In the genomic region with DNA sequence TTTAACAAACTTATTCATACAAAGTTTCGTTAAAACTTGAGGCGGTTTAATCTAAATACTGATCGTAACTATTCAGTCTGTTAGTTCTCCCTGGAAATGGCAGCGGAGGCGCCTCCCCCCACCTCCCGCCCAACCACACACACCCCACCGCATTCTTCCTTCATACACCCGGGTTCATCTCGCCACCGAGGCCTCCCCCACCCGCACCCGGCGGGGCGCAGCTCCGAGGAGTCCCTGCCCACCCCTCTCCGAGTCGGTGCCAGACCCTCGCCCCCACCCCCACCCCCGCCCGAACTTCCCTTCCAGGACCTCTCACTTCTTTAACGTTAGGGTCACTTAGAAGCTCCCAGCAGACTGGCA, we compare ENCODE assay signal across 8 cellular contexts. TPM values are rescaled to one million over a fixed set of nuclear protein-coding genes. Genes with fewer than 3 reads are reported as not detected.
A peak's percentile ranks its signal among the peaks of the same experiment; 100 is the strongest.
DNase-seq lines count a peak whose midpoint lies in the region; ATAC-seq, FAIRE-seq and TF ChIP-seq lines count a peak whose summit lies in the region.

No MANE protein-coding gene starts in this region.

- peak overlapping the region; percentile 67 for H2BK15ac ChIP-seq in mesenchymal stem cell (ENCODE audit: low read depth, poor library complexity, severe bottlenecking)

- ATAC-seq in Right ventricle myocardium inferior (no peak), GM18870 (IDR thresholded peaks at IDR 0.05; ENCODE audit: unreplicated experiment) (no peak)

- no peak for TF ChIP-seq CTCF in OCI-LY7 (conservative IDR thresholded peaks at IDR 0.05; ENCODE audit: low read length)

- H3K23ac ChIP-seq in mesenchymal stem cell (ENCODE audit: low read length in 2 of 2): no peak overlapping the region

- intact Hi-C loops in Right ventricle myocardium inferior (cut with DNase I): loop anchor here (2.0 to 10.0 kb wide), 4 partner anchors 43 to 211 kb away; no protein-coding TSS in a partner anchor
- intact Hi-C loops in cardiac septum (cut with DNase I): no loop called here
- intact Hi-C loops in OCI-LY7 (cut with micrococcal nuclease; ENCODE audit: unreplicated experiment): loop anchor here (2.0 to 10.0 kb wide), 4 partner anchors 329 to 1279 kb away; a partner anchor contains a TSS

- peak overlapping the region; percentile 14 to 92 for H3K18ac ChIP-seq in mesenchymal stem cell (ENCODE audit: low read depth in 1 of 2, low read length in 2 of 2)

- H2BK120ac ChIP-seq in mesenchymal stem cell (ENCODE audit: low read depth, low read length): peak overlapping the region; percentile 92

- no TSS peak for BruUV-seq in OCI-LY7 (replicated peaks; lab: Mats Ljungman, UMichigan)

- CTCF ChIA-PET in OCI-LY7 (lab: Charles Lee; ENCODE audit: unreplicated experiment): no interaction called here

- H4K91ac ChIP-seq in mesenchymal stem cell (ENCODE audit: low read length): peak overlapping the region; percentile 91

- H3K9me3 ChIP-seq in OCI-LY7 (ENCODE audit: low read length): no peaks in the 10 kb centered on the region
- H3K9me3 ChIP-seq in mesenchymal stem cell (ENCODE audit: control insufficient read depth, low read length): no peaks in the 10 kb centered on the region

- peaks cover 50% of the 10 kb centered on the region for H3K79me2 ChIP-seq in OCI-LY7 (ENCODE audit: insufficient read depth, low read depth, low read length)

- H3K27me3 ChIP-seq in mesenchymal stem cell (ENCODE audit: control insufficient read depth in 1 of 2, insufficient read depth in 1 of 2, low read length in 2 of 2): no peaks in the 10 kb centered on the region

- H3K4me1 ChIP-seq in OCI-LY7 (ENCODE audit: insufficient read depth, low read length, poor library complexity, severe bottlenecking) (peaks cover 45% of the 10 kb centered on the region), mesenchymal stem cell (ENCODE audit: control insufficient read depth, insufficient read depth, low read depth, low read length) (peaks cover 18% of the 10 kb centered on the region)

- peak overlapping the region in 1 of 2 experiments; percentile 84 for H2BK12ac ChIP-seq in mesenchymal stem cell (ENCODE audit: low read length in 2 of 2)

- peak overlapping the region in 1 of 2 experiments; percentile 93 for H3K14ac ChIP-seq in mesenchymal stem cell (ENCODE audit: low read length in 2 of 2)

- H4K20me1 ChIP-seq in OCI-LY7 (ENCODE audit: insufficient read depth, low read length): peaks cover 14% of the 10 kb centered on the region; the same call in 1 of the 2 replicates

- no peak for FAIRE-seq in urothelium cell line (lab: Jason Lieb, UNC)
- no peak for FAIRE-seq in GM19239 (lab: Jason Lieb, UNC)

- POLR2A ChIA-PET in OCI-LY7 (lab: Charles Lee): interaction anchor here (0.7 kb wide), 1 partner anchor 607 kb away, joined by 3 read pairs; no protein-coding TSS in a partner anchor

- DNase-seq in Right ventricle myocardium inferior (ENCODE audit: missing footprints) (peak; percentile 74), cardiac septum (ENCODE audit: low spot score) (no peak), OCI-LY7 (ENCODE audit: low spot score) (peak; percentile 37), dermis blood vessel endothelial cell (peak; percentile 30), mesenchymal stem cell (peak; percentile 64), urothelium cell line (ENCODE audit: low spot score) (peak; percentile 20), GM19239 (ENCODE audit: insufficient read length, low spot score) (no peak)

- H3K9ac ChIP-seq in mesenchymal stem cell (ENCODE audit: low read length): peak overlapping the region; percentile 95

- no peaks in the 10 kb centered on the region; the same call in 1 of the 2 replicates for H3K36me3 ChIP-seq in OCI-LY7 (ENCODE audit: insufficient read depth, low read length)
- H3K36me3 ChIP-seq in mesenchymal stem cell (ENCODE audit: control insufficient read depth in 1 of 2, insufficient read depth in 2 of 2, low read depth in 1 of 2, low read length in 2 of 2): no peaks in the 10 kb centered on the region

- H3K27ac ChIP-seq in OCI-LY7 (ENCODE audit: low read depth, low read length, poor library complexity, severe bottlenecking) (peak overlapping the region; percentile 86), mesenchymal stem cell (ENCODE audit: low read length, poor library complexity, severe bottlenecking) (peak overlapping the region; percentile 94)

- H2AFZ ChIP-seq in OCI-LY7 (ENCODE audit: low read length) (no peak overlapping the region), mesenchymal stem cell (ENCODE audit: low read depth, low read length) (peak overlapping the region; percentile 39)

- under 1% methylated on average over 20 of the region's 21 CpGs for WGBS in mesenchymal stem cell

- H3K4me3 ChIP-seq in OCI-LY7 (ENCODE audit: low read depth, low read length, poor library complexity, severe bottlenecking): peak overlapping the region; percentile 77
- peak overlapping the region; percentile 84 to 88 for H3K4me3 ChIP-seq in mesenchymal stem cell (ENCODE audit: insufficient read depth in 1 of 2, low read depth in 1 of 2, low read length in 2 of 2)

- H4K8ac ChIP-seq in mesenchymal stem cell (ENCODE audit: low read length): no peak overlapping the region

- H3K4me2 ChIP-seq in OCI-LY7 (ENCODE audit: low read length) (peak overlapping the region; percentile 81), mesenchymal stem cell (ENCODE audit: low read length, poor library complexity, severe bottlenecking) (peak overlapping the region; percentile 96)

- H2AK5ac ChIP-seq in mesenchymal stem cell (ENCODE audit: low read length, severe bottlenecking): no peak overlapping the region

- no peaks in the 10 kb centered on the region for H3K9me2 ChIP-seq in OCI-LY7 (ENCODE audit: insufficient read depth, low read length)

- H3K79me1 ChIP-seq in mesenchymal stem cell (replicated peaks; ENCODE audit: low read length, poor library complexity, severe bottlenecking): peaks cover 8% of the 10 kb centered on the region

- H2BK5ac ChIP-seq in mesenchymal stem cell (ENCODE audit: low read depth, low read length, poor library complexity, severe bottlenecking): no peak overlapping the region

- peak overlapping the region in 1 of 2 experiments; percentile 100 for H3K4ac ChIP-seq in mesenchymal stem cell (ENCODE audit: low read depth in 1 of 2, low read length in 2 of 2)

RNA-seq across cellular contexts. Expression of a gene that starts 0.9 kb away (rescaled TPM):
- 12.3 TPM for total RNA-seq in Right ventricle myocardium inferior
- 14.7 TPM for total RNA-seq in cardiac septum
- 14.3 and 16.2 TPM in 2 replicates for total RNA-seq in OCI-LY7 (2014; rRNA removed; shearing (Covaris generic))
- 32.3 and 38.2 TPM in 2 replicates for total RNA-seq in OCI-LY7 (2022)
- 12.3 and 13.2 TPM in 2 replicates for total RNA-seq in dermis blood vessel endothelial cell
- polyA plus RNA-seq in mesenchymal stem cell (2013, experiment 1 of 2): 13.7 TPM
- 14.9 TPM for polyA plus RNA-seq in mesenchymal stem cell (2013, experiment 2 of 2)

Comparison
In these comparisons a context has a peak if more than half of its experiments do, and no peak if none do; other contexts are left out.
1. DNase-seq: peak in Right ventricle myocardium inferior (single experiment), OCI-LY7 (single experiment), dermis blood vessel endothelial cell (single experiment), mesenchymal stem cell (single experiment) and urothelium cell line (single experiment); none in cardiac septum (single experiment) and GM19239 (single experiment).